Comparison of ENCODE assay signal across 1 cellular context in genomic region chr3:46509661-46510187, GRCh38.
TF ChIP-seq lines count a peak whose summit lies in the region.

No MANE protein-coding gene starts in this region.

TF ChIP-seq in GM12878, 131 proteins besides CTCF, POLR2A, EP300 and RAD21:
- no peak for TF ChIP-seq RELA (IDR thresholded peaks at IDR 0.05; ENCODE audit: borderline replicate concordance, partially characterized antibody)
- no peak for TF ChIP-seq STAT3 (IDR thresholded peaks at IDR 0.05; ENCODE audit: low read depth, low read length)
- TF ChIP-seq YY1 (IDR thresholded peaks at IDR 0.05; ENCODE audit: low read depth, low read length), result 0 out of 2 replicates have a peak, but pooled peaks have one; percentile 20
TF ChIP-seq in GM12878: peak in this region for 1.
